Comparison of ENCODE assay signal across 8 cellular contexts in the genomic region with DNA sequence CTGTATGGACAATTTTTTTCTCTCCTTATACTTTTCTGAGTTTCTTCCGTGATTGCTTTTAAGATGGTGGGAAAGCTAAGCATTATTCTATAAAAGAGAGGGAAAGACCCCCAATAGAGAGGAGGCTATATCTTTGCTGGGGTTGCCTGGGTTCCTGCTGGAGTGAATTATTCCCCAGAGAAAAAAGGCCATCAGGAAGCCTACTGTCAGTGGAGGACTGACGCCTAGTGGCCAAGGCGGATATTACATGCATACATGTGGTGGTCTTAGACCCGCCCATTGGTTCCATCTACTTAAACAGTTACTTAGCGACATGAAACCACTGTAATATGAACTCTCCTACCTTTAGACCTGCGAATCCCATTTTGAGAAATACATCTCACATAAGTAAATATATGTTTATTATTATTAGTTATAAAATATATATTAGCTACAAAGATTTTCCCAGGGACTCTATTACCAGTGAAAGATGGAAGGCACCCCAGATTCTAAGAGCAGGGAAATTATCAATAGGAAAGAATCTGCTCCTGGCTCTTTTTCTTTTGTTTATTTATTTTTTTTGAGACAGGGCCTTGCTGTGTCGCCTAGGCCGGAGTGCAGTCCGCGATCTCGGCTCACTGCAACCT. TPM values are rescaled to one million over a fixed set of nuclear protein-coding genes. Genes with fewer than 3 reads are reported as not detected.
DNase-seq lines count a peak whose midpoint lies in the region; ATAC-seq and TF ChIP-seq lines count a peak whose summit lies in the region.

No MANE protein-coding gene starts in this region.

- H3K4me2 ChIP-seq in neural cell (ENCODE audit: low read length) = no peak overlapping the region

- peak; percentile 81 for TF ChIP-seq RAD21 in neural cell (conservative IDR thresholded peaks at IDR 0.05)

- TF ChIP-seq EP300 in neural cell (conservative IDR thresholded peaks at IDR 0.05; ENCODE audit: poor library complexity, severe bottlenecking) = no peak

- DNase-seq in ELF-1 (ENCODE audit: low read depth, low spot score) (peak; percentile 79), LNCaP clone FGC (ENCODE audit: low read depth) (peak; percentile 41), Panc1 (ENCODE audit: low read depth, low spot score) (peak; percentile 58), fibroblast of mammary gland (ENCODE audit: low read depth) (peak; percentile 80)
- peak; percentile 82 for DNase-seq in activated T-cell treated with anti-CD3 and anti-CD28 coated beads, Interleukin-2, amount 50 U/mL, for 4 hours
- peak; percentile 67 for DNase-seq in stimulated activated naive CD4-positive, alpha-beta T cell treated with Interleukin-2 at 50 U/mL for 16 hours (lab: John Stamatoyannopoulos, UW)

- H3K27me3 ChIP-seq in Panc1 (ENCODE audit: control insufficient read depth, insufficient read depth, low read length) = no peaks in the 10 kb centered on the region
- no peaks in the 10 kb centered on the region for H3K27me3 ChIP-seq in neural cell (ENCODE audit: insufficient read depth, low read depth, low read length)

- no peaks in the 10 kb centered on the region for H3K4me1 Mint-ChIP-seq in activated T-cell treated with anti-CD3 and anti-CD28 coated beads, Interleukin-2, amount 50 U/mL, for 4 hours (ENCODE audit: low read depth)

- no peak overlapping the region for H2AFZ ChIP-seq in neural cell (ENCODE audit: low read depth, low read length)

- H3K9me3 ChIP-seq in Panc1 (ENCODE audit: control insufficient read depth, insufficient read depth, low read depth, low read length) = no peaks in the 10 kb centered on the region
- no peaks in the 10 kb centered on the region for H3K9me3 ChIP-seq in neural cell (ENCODE audit: low read length)

- CTCF ChIA-PET in Panc1 (lab: Charles Lee) = no interaction called here

- no peaks in the 10 kb centered on the region for H3K9me2 ChIP-seq in neural cell (ENCODE audit: insufficient read depth, low read length)

- H3K36me3 ChIP-seq in Panc1 (ENCODE audit: control insufficient read depth, insufficient read depth, low read length) (no peaks in the 10 kb centered on the region), neural cell (ENCODE audit: insufficient read depth, low read length) (no peaks in the 10 kb centered on the region)

- no peak overlapping the region for H3K9ac ChIP-seq in neural cell (ENCODE audit: low read length)

- no peak overlapping the region for H3K4me3 ChIP-seq in LNCaP clone FGC (ENCODE audit: low read depth, low read length)
- H3K4me3 ChIP-seq in Panc1 (ENCODE audit: low read depth in 2 of 2, low read length in 2 of 2) = no peak overlapping the region
- H3K4me3 ChIP-seq in fibroblast of mammary gland (ENCODE audit: control insufficient read depth, low read depth, low read length) = no peak overlapping the region
- H3K4me3 ChIP-seq in neural cell (ENCODE audit: low read length) = no peak overlapping the region

- H3F3A ChIP-seq in neural cell (ENCODE audit: insufficient read depth, low read length, poor library complexity, severe bottlenecking) = no peaks in the 10 kb centered on the region

- in situ Hi-C loops in Panc1 (cut with HindIII; ENCODE audit: low pct_unique_long_range_greater_than_20kb, low sequenced_read_pairs) = no loop called here

- peaks cover 3% of the 10 kb centered on the region for H3K27me3 Mint-ChIP-seq in activated T-cell treated with anti-CD3 and anti-CD28 coated beads, Interleukin-2, amount 50 U/mL, for 4 hours (ENCODE audit: low read depth)

- TF ChIP-seq CTCF in LNCaP clone FGC (IDR thresholded peaks at IDR 0.05; ENCODE audit: control insufficient read depth, extremely low read depth, insufficient read depth) = peak; percentile 97
- TF ChIP-seq CTCF in Panc1 (IDR thresholded peaks at IDR 0.05) = peak; percentile 95
- peak; percentile 97 for TF ChIP-seq CTCF in fibroblast of mammary gland (conservative IDR thresholded peaks at IDR 0.05; ENCODE audit: control insufficient read depth, insufficient read depth, low read depth, low read length)
- peak; percentile 82 for TF ChIP-seq CTCF in neural cell (IDR thresholded peaks at IDR 0.05; ENCODE audit: poor library complexity, severe bottlenecking)

- no peak overlapping the region for H3K4me3 Mint-ChIP-seq in activated T-cell treated with anti-CD3 and anti-CD28 coated beads, Interleukin-2, amount 50 U/mL, for 4 hours

- POLR2A ChIA-PET in Panc1 (lab: Charles Lee) = interaction anchor here (0.6 kb wide), 1 partner anchor 10 kb away, joined by 3 read pairs; no protein-coding TSS in a partner anchor

- no peaks in the 10 kb centered on the region for H3K36me3 Mint-ChIP-seq in activated T-cell treated with anti-CD3 and anti-CD28 coated beads, Interleukin-2, amount 50 U/mL, for 4 hours (ENCODE audit: insufficient read depth)

- H3K79me2 ChIP-seq in neural cell (replicated peaks; ENCODE audit: insufficient read depth, low read length) = no peaks in the 10 kb centered on the region

- H4K20me1 ChIP-seq in neural cell (ENCODE audit: insufficient read depth) = no peaks in the 10 kb centered on the region

- H3K9me3 Mint-ChIP-seq in activated T-cell treated with anti-CD3 and anti-CD28 coated beads, Interleukin-2, amount 50 U/mL, for 4 hours = no peaks in the 10 kb centered on the region

- intact Hi-C loops in Panc1 (cut with micrococcal nuclease; ENCODE audit: unreplicated experiment) = loop anchor here (5.0 kb wide), 2 partner anchors 55 to 355 kb away; no protein-coding TSS in a partner anchor

- no TSS peak for BruUV-seq in Panc1 (replicated peaks; lab: Mats Ljungman, UMichigan)

- H3K27ac ChIP-seq in Panc1 (ENCODE audit: low read length) = no peak overlapping the region
- no peak overlapping the region for H3K27ac ChIP-seq in neural cell (ENCODE audit: low read length)

- no peaks in the 10 kb centered on the region for H3K4me1 ChIP-seq in Panc1 (ENCODE audit: control insufficient read depth, insufficient read depth, low read length)

- peak; percentile 92 for ATAC-seq in Panc1
- peak; percentile 82 to 88 for ATAC-seq in activated T-cell treated with anti-CD3 and anti-CD28 coated beads, Interleukin-2, amount 50 U/mL, for 4 hours
- no peak for ATAC-seq in GM19324 (IDR thresholded peaks at IDR 0.05; ENCODE audit: low FRiP score, unreplicated experiment)

TF ChIP-seq in neural cell, 6 proteins besides CTCF, POLR2A, EP300 and RAD21:
- no peak for TF ChIP-seq TAF1 (IDR thresholded peaks at IDR 0.05; ENCODE audit: low read depth)
- peak; percentile 73 for TF ChIP-seq SMC3 (conservative IDR thresholded peaks at IDR 0.05; ENCODE audit: poor library complexity)
- no peak for TF ChIP-seq POLR2AphosphoS5 (IDR thresholded peaks at IDR 0.05)

RNA-seq across cellular contexts. Expression of gene PGA3, which starts 15.7 kb away (rescaled TPM):
- not detected for total RNA-seq in Panc1 (2021; ENCODE audit: unreplicated experiment)
- not detected for polyA plus RNA-seq in Panc1 (2012; ENCODE audit: insufficient read length)
- total RNA-seq in activated T-cell treated with anti-CD3 and anti-CD28 coated beads, Interleukin-2, amount 50 U/mL, for 4 hours = not detected
- not detected in 2 replicates for polyA plus RNA-seq in neural cell
- polyA minus RNA-seq in neural cell = not detected in 2 replicates

RNA-seq across cellular contexts. Expression of gene VPS37C, which starts 26.4 kb away (rescaled TPM):
- total RNA-seq in Panc1 (2021; ENCODE audit: unreplicated experiment) = 24.0 TPM
- 18.0 TPM for polyA plus RNA-seq in Panc1 (2012; ENCODE audit: insufficient read length)
- total RNA-seq in activated T-cell treated with anti-CD3 and anti-CD28 coated beads, Interleukin-2, amount 50 U/mL, for 4 hours = 10 to 100 TPM; 16.1 to 18.4 (median 17.0) TPM
- polyA plus RNA-seq in neural cell = 7.2 and 7.3 TPM in 2 replicates
- polyA minus RNA-seq in neural cell = 7.6 and 11.4 TPM in 2 replicates

RNA-seq across cellular contexts. Expression of gene PGA4, which starts 34.5 kb away (rescaled TPM):
- total RNA-seq in Panc1 (2021; ENCODE audit: unreplicated experiment) = not detected
- polyA plus RNA-seq in Panc1 (2012; ENCODE audit: insufficient read length) = not detected
- not detected for total RNA-seq in activated T-cell treated with anti-CD3 and anti-CD28 coated beads, Interleukin-2, amount 50 U/mL, for 4 hours
- not detected in 2 replicates for polyA plus RNA-seq in neural cell
- not detected in 2 replicates for polyA minus RNA-seq in neural cell

RNA-seq across cellular contexts. Expression of gene PGA5, which starts 53.4 kb away (rescaled TPM):
- total RNA-seq in Panc1 (2021; ENCODE audit: unreplicated experiment) = not detected
- not detected for polyA plus RNA-seq in Panc1 (2012; ENCODE audit: insufficient read length)
- total RNA-seq in activated T-cell treated with anti-CD3 and anti-CD28 coated beads, Interleukin-2, amount 50 U/mL, for 4 hours = not detected
- polyA plus RNA-seq in neural cell = not detected in 2 replicates
- polyA minus RNA-seq in neural cell = not detected in 2 replicates
